In the genomic region with DNA sequence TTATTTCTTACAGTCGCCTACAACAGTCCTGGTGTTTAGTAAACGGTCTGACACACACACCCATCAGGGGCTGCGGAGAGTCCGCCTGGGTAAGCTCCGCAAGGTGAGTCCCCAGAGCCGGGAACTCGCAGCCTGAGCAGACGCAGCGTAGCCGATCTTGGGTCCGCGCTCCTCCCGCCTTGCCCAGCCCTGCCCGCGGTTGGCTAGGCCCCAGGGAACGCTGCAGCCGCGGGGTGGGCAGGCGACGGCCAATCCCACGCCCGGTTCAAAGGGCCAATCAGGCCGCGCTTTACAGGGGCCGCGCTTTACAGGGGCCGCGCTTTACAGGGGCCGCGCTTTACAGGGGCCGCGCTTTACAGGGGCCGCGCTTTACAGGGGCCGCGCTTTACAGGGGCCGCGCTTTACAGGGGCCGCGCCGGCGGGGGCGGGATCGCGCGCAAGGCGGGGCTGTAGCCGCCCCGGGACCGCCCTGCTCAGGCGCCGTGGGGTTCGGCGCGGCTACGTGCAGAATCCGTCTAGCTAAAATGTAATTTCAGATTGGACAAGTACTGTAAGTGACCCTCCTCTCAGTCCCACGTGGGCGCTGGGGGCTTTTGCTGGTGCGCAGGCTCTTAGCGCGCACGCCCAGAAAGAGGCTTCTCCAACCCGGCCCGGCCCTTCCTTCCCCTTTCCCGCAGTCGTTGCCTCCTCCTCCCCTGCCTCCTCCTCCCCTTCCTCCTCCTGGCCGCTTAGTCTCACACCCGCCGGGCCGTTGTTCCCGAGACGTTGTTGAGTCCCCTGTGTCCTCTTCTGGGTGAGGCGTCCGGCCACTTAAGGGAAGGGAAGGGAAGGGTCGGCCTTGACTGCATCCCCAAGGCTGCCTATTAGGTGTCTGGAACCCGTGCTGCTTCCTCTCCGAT, we compare ENCODE assay signal across 8 cellular contexts. TPM values are rescaled to one million over a fixed set of nuclear protein-coding genes. Genes with fewer than 3 reads are reported as not detected.
DNase-seq lines count a peak whose midpoint lies in the region; ATAC-seq and TF ChIP-seq lines count a peak whose summit lies in the region.

A gene with protein sequence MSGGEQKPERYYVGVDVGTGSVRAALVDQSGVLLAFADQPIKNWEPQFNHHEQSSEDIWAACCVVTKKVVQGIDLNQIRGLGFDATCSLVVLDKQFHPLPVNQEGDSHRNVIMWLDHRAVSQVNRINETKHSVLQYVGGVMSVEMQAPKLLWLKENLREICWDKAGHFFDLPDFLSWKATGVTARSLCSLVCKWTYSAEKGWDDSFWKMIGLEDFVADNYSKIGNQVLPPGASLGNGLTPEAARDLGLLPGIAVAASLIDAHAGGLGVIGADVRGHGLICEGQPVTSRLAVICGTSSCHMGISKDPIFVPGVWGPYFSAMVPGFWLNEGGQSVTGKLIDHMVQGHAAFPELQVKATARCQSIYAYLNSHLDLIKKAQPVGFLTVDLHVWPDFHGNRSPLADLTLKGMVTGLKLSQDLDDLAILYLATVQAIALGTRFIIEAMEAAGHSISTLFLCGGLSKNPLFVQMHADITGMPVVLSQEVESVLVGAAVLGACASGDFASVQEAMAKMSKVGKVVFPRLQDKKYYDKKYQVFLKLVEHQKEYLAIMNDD (plus strand): TSS at position 737 of the 899 bp plus-strand sequence. CDS start 24,456 bp downstream, outside the sequence.

- H3K36me3 ChIP-seq in liver (ENCODE audit: control insufficient read depth in 4 of 4, insufficient read depth in 3 of 4, low read depth in 1 of 4, low read length in 3 of 4): no peaks in the 10 kb centered on the region

- H3K27ac Mint-ChIP-seq in CD14-positive monocyte: peak within 1 kb of the TSS; percentile 96 to 99 (median 97)

- peaks cover 0 to 3% (median 0%) of the 10 kb centered on the region in 3 donors for H3K27me3 Mint-ChIP-seq in CD14-positive monocyte (ENCODE audit: low read depth in 3 of 3)

- H3K9ac ChIP-seq in liver (ENCODE audit: low read depth in 1 of 2, low read length in 2 of 2): peak within 1 kb of the TSS; percentile 93 to 98

- DNase-seq in CD14-positive monocyte (ENCODE audit: low spot score): peak; percentile 99
- DNase-seq in NCI-H774 (lab: John Stamatoyannopoulos, UW): peak; percentile 94
- peak; percentile 62 to 63 for DNase-seq in activated CD4-positive, alpha-beta T cell treated with anti-CD3 and anti-CD28 coated beads, Interleukin-2, amount 50 U/mL, for 4 hours
- DNase-seq in dermis blood vessel endothelial cell: peak; percentile 99
- peak; percentile 71 for DNase-seq in stimulated activated CD4-positive, alpha-beta T cell treated with anti-CD3 and anti-CD28 coated beads, Interleukin-4, amount 100 ng/mL, for 1 hour

- WGBS in liver: under 1% methylated on average over 78 of the region's 78 CpGs

- H3K36me3 Mint-ChIP-seq in CD14-positive monocyte: peaks cover 0 to 4% of the 10 kb centered on the region in 2 donors

- intact Hi-C loops in CD14-positive monocyte (cut with micrococcal nuclease): loop anchor here (5.0 to 10.0 kb wide), 5 partner anchors 152 to 514 kb away; partner anchors contain the start of gene JUN (in 1 of the 2)

- peak within 1 kb of the TSS; percentile 92 to 96 for H3K27ac ChIP-seq in liver (ENCODE audit: low read depth in 1 of 2, low read length in 2 of 2)

- H3K4me3 ChIP-seq in liver (ENCODE audit: low read depth in 1 of 3, low read length in 3 of 3): peak within 1 kb of the TSS; percentile 44 to 88 (median 65)

- peaks cover 0 to 38% (median 16%) of the 10 kb centered on the region in 4 donors for H3K4me1 ChIP-seq in liver (ENCODE audit: control insufficient read depth in 4 of 4, insufficient read depth in 4 of 4, low read length in 3 of 4)

- peak within 1 kb of the TSS; percentile 79 to 90 for H3K4me3 Mint-ChIP-seq in CD14-positive monocyte

- H3K4me1 Mint-ChIP-seq in CD14-positive monocyte: peaks cover 45% of the 10 kb centered on the region

- no peaks in the 10 kb centered on the region for H3K27me3 ChIP-seq in liver (ENCODE audit: control insufficient read depth in 4 of 4, insufficient read depth in 4 of 4, low read length in 3 of 4)

- TF ChIP-seq RAD21 in liver (IDR thresholded peaks at IDR 0.05): peak; percentile 58 to 72

- no peaks in the 10 kb centered on the region for H3K9me3 ChIP-seq in liver (ENCODE audit: control insufficient read depth in 4 of 4, low read length in 3 of 4)

- no peak for TF ChIP-seq CTCF in CD14-positive monocyte (IDR thresholded peaks at IDR 0.05)
- peak; percentile 12 for TF ChIP-seq CTCF in liver (IDR thresholded peaks at IDR 0.05; ENCODE audit: low read depth, low read length, missing input control)

- H3K9me3 Mint-ChIP-seq in CD14-positive monocyte: peaks cover 0 to 3% (median 1%) of the 10 kb centered on the region in 7 donors

- ATAC-seq in GM19395 (IDR thresholded peaks at IDR 0.05; ENCODE audit: unreplicated experiment) (peak; percentile 94), HG03558 (IDR thresholded peaks at IDR 0.05; ENCODE audit: extremely low read depth, unreplicated experiment) (peak; percentile 90)

TF ChIP-seq in liver, 16 proteins besides CTCF, POLR2A, EP300 and RAD21:
- peak; percentile 5 to 25 for TF ChIP-seq HNF4A (conservative IDR thresholded peaks at IDR 0.05)
- TF ChIP-seq, protein P1, sequence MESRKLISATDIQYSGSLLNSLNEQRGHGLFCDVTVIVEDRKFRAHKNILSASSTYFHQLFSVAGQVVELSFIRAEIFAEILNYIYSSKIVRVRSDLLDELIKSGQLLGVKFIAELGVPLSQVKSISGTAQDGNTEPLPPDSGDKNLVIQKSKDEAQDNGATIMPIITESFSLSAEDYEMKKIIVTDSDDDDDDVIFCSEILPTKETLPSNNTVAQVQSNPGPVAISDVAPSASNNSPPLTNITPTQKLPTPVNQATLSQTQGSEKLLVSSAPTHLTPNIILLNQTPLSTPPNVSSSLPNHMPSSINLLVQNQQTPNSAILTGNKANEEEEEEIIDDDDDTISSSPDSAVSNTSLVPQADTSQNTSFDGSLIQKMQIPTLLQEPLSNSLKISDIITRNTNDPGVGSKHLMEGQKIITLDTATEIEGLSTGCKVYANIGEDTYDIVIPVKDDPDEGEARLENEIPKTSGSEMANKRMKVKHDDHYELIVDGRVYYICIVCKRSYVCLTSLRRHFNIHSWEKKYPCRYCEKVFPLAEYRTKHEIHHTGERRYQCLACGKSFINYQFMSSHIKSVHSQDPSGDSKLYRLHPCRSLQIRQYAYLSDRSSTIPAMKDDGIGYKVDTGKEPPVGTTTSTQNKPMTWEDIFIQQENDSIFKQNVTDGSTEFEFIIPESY (IDR thresholded peaks at IDR 0.05): no peak
- TF ChIP-seq JUND (IDR thresholded peaks at IDR 0.05): peak; percentile 8 to 22
- TF ChIP-seq TAF1 (conservative IDR thresholded peaks at IDR 0.05): peak; percentile 92
- TF ChIP-seq GABPA (IDR thresholded peaks at IDR 0.05 in 1 of 2, conservative IDR thresholded peaks at IDR 0.05 in 1 of 2): no peak
- TF ChIP-seq RXRA (IDR thresholded peaks at IDR 0.05): peak; percentile 72 to 76
- TF ChIP-seq REST (IDR thresholded peaks at IDR 0.05): peak; percentile 93
- peak; percentile 69 for TF ChIP-seq SP1 (IDR thresholded peaks at IDR 0.05)
- TF ChIP-seq NR2F2 (IDR thresholded peaks at IDR 0.05): peak; percentile 64
- TF ChIP-seq MAX (IDR thresholded peaks at IDR 0.05): peak; percentile 65
- TF ChIP-seq HNF4G (IDR thresholded peaks at IDR 0.05): no peak
- TF ChIP-seq FOXA1 (IDR thresholded peaks at IDR 0.05): peak; percentile 27
- TF ChIP-seq ATF3 (IDR thresholded peaks at IDR 0.05): no peak
- TF ChIP-seq YY1 (IDR thresholded peaks at IDR 0.05): no peak
- TF ChIP-seq FOXA2 (IDR thresholded peaks at IDR 0.05): no peak
- TF ChIP-seq EGR1 (IDR thresholded peaks at IDR 0.05; ENCODE audit: low read depth in 2 of 2): no peak

RNA-seq across cellular contexts. Expression of the gene that starts here (rescaled TPM):
- polyA plus RNA-seq in CD14-positive monocyte (1 to 10 TPM; 2.3 to 4.3 TPM), liver (10 to 100 TPM; 33.8 to 53.0 TPM)
- total RNA-seq in dermis blood vessel endothelial cell (6.5 and 7.3 TPM in 2 replicates), liver (10 to 100 TPM; 16.0 to 67.0 TPM)

Comparison
In these comparisons a context has a peak if more than half of its experiments do, and no peak if none do; other contexts are left out.
1. Peak in every context shown above with its lines: DNase-seq, ATAC-seq, H3K4me3 ChIP-seq and H3K27ac ChIP-seq.
2. RNA of the gene that starts here (polyA plus RNA-seq): 33.8 to 53.0 TPM in liver; 2.3 to 4.3 TPM in CD14-positive monocyte; every median in the first group is over 4 times any median in the second.